ENCODE assay signal across 9 cellular contexts in genomic region chr1:32701421-32701911, GRCh38. TPM values are rescaled to one million over a fixed set of nuclear protein-coding genes. Genes with fewer than 3 reads are reported as not detected.
DNase-seq lines count a peak whose midpoint lies in the region; ATAC-seq and TF ChIP-seq lines count a peak whose summit lies in the region.
"Had no signal": no experiment of that assay in that cellular context is flagged by ENCODE, and none has a peak within 500 bp of the region (broad histone marks: within the 10 kb centered on the region; RNA-seq: fewer than 3 reads in every experiment).

No MANE protein-coding gene starts in this region.

- intact Hi-C loops in dorsolateral prefrontal cortex (cut with DNase I), result no loop called here
- intact Hi-C loops in testis (cut with DNase I; ENCODE audit: low total_unique reads), result no loop called here
- intact Hi-C loops in activated naive CD4-positive, alpha-beta T cell treated with anti-CD3 and anti-CD28 coated beads for 36 hours (cut with micrococcal nuclease), result no loop called here

- H3K27me3 ChIP-seq in Peyer's patch (no peaks in the 10 kb centered on the region), dorsolateral prefrontal cortex (no peaks in the 10 kb centered on the region), testis (no peaks in the 10 kb centered on the region)

- CTCF ChIA-PET in activated naive CD4-positive, alpha-beta T cell treated with anti-CD3 and anti-CD28 coated beads for 36 hours (lab: Charles Lee), result interaction anchor here (1.5 kb wide), 1 partner anchor 72 kb away, joined by 8 read pairs; no protein-coding TSS in a partner anchor

- H3K4me3 ChIP-seq in Peyer's patch (peak overlapping the region in 2 of 4 donors; percentile 62 to 67), dorsolateral prefrontal cortex (peak overlapping the region in 29 of 59 donors; percentile 10 to 85 (median 73)), testis (peak overlapping the region; percentile 69 to 72)

- H3K27ac Mint-ChIP-seq in activated naive CD4-positive, alpha-beta T cell treated with anti-CD3 and anti-CD28 coated beads for 36 hours, result no peak overlapping the region

- H3K36me3 Mint-ChIP-seq in activated naive CD4-positive, alpha-beta T cell treated with anti-CD3 and anti-CD28 coated beads for 36 hours (ENCODE audit: low read depth), result no peaks in the 10 kb centered on the region

- peaks cover 11% of the 10 kb centered on the region for H3K4me1 Mint-ChIP-seq in activated naive CD4-positive, alpha-beta T cell treated with anti-CD3 and anti-CD28 coated beads for 36 hours (ENCODE audit: low read depth)

- H3K36me3 ChIP-seq in Peyer's patch (no peaks in the 10 kb centered on the region), testis (ENCODE audit: low read depth, missing control alignments) (no peaks in the 10 kb centered on the region)

- peak in 1 of 2 donors; percentile 40 for TF ChIP-seq POLR2A in Peyer's patch (IDR thresholded peaks at IDR 0.05)
- no peak for TF ChIP-seq POLR2A in testis (IDR thresholded peaks at IDR 0.05)

- H3K27ac ChIP-seq in Peyer's patch (peak overlapping the region; percentile 47 to 86 (median 75)), dorsolateral prefrontal cortex (peak overlapping the region in 42 of 59 donors; percentile 1 to 95 (median 74)), testis (peak overlapping the region; percentile 53 to 90)

- no peak for TF ChIP-seq CTCF in Peyer's patch (IDR thresholded peaks at IDR 0.05)
- TF ChIP-seq CTCF in dorsolateral prefrontal cortex (IDR thresholded peaks at IDR 0.05 in 54 of 56, conservative IDR thresholded peaks at IDR 0.05 in 2 of 56; ENCODE audit: low read depth in 1 of 56, partially characterized antibody in 56 of 56), result no peak
- TF ChIP-seq CTCF in testis (IDR thresholded peaks at IDR 0.05), result no peak

- H3K4me3 Mint-ChIP-seq in activated naive CD4-positive, alpha-beta T cell treated with anti-CD3 and anti-CD28 coated beads for 36 hours, result no peak overlapping the region

- H3K9me3 Mint-ChIP-seq in activated naive CD4-positive, alpha-beta T cell treated with anti-CD3 and anti-CD28 coated beads for 36 hours, result no peaks in the 10 kb centered on the region

- H3K9me3 ChIP-seq in Peyer's patch (no peaks in the 10 kb centered on the region), testis (no peaks in the 10 kb centered on the region)

- ATAC-seq in HG02970 (IDR thresholded peaks at IDR 0.05; ENCODE audit: low FRiP score, unreplicated experiment), result no peak

- 21 to 24% methylated on average over 3 to 6 of the region's 6 CpGs for WGBS in testis, 2 donors

- DNase-seq in Peyer's patch (peak in 1 of 3 donors; percentile 72), dorsolateral prefrontal cortex (peak in 1 of 10 donors; percentile 21), lung microvascular endothelial cell (ENCODE audit: low read depth in 2 of 2) (peak; percentile 22 to 32), testis (peak; percentile 68), SW 1271 (lab: John Stamatoyannopoulos, UW) (no peak)
- no peak for DNase-seq in stimulated activated CD8-positive, alpha-beta memory T cell treated with anti-CD3 and anti-CD28 coated beads, Interleukin-4, amount 100 ng/mL, for 48 hours
- DNase-seq in activated naive CD4-positive, alpha-beta T cell treated with anti-CD3 and anti-CD28 coated beads for 36 hours, result no peak

- H3K27me3 Mint-ChIP-seq in activated naive CD4-positive, alpha-beta T cell treated with anti-CD3 and anti-CD28 coated beads for 36 hours (ENCODE audit: low read depth), result peaks cover 26% of the 10 kb centered on the region

- H3K4me1 ChIP-seq in Peyer's patch (peaks cover 0 to 18% (median 9%) of the 10 kb centered on the region in 4 donors), testis (peaks cover 30% of the 10 kb centered on the region)

RNA-seq across cellular contexts. Expression of gene SYNC, which starts 1.1 kb away (rescaled TPM):
- total RNA-seq in Peyer's patch (10 to 100 TPM in 1 of 4 donors, 1 to 10 TPM in 3; 8.3 to 19.8 (median 9.2) TPM), dorsolateral prefrontal cortex (1 to 10 TPM; 2.0 to 9.9 (median 5.5) TPM), lung microvascular endothelial cell (11.3 and 13.9 TPM in 2 replicates), testis (10 to 100 TPM in 1 of 2 donors, 1 to 10 TPM in 1; 9.0 to 11.8 TPM)
- polyA plus RNA-seq in testis (ENCODE audit: insufficient read depth, low read depth, low replicate concordance), result 12.4 TPM
- not detected for total RNA-seq in activated naive CD4-positive, alpha-beta T cell treated with anti-CD3 and anti-CD28 coated beads for 36 hours
- total RNA-seq: activated CD8-positive, alpha-beta memory T cell treated with anti-CD3 and anti-CD28 coated beads for 36 hours had no signal

RNA-seq across cellular contexts. Expression of gene RBBP4, which starts 50.5 kb away (rescaled TPM):
- total RNA-seq in Peyer's patch (100 to 1,000 TPM in 3 of 4 donors, 10 to 100 TPM in 1; 72.1 to 172 (median 109) TPM), dorsolateral prefrontal cortex (100 to 1,000 TPM; 115 to 177 (median 148) TPM), lung microvascular endothelial cell (78.7 and 86.3 TPM in 2 replicates), testis (100 to 1,000 TPM; 289 to 296 TPM)
- 344 TPM for polyA plus RNA-seq in testis (ENCODE audit: insufficient read depth, low read depth, low replicate concordance)
- 100 to 1,000 TPM; 381 to 409 TPM for total RNA-seq in activated naive CD4-positive, alpha-beta T cell treated with anti-CD3 and anti-CD28 coated beads for 36 hours

RNA-seq across cellular contexts. Expression of gene ZBTB8OS, which starts 51.1 kb away (rescaled TPM):
- total RNA-seq in Peyer's patch (10 to 100 TPM; 34.7 to 56.2 (median 44.1) TPM), dorsolateral prefrontal cortex (10 to 100 TPM; 31.6 to 70.6 (median 46.7) TPM), lung microvascular endothelial cell (24.6 and 25.8 TPM in 2 replicates), testis (10 to 100 TPM; 37.2 to 43.4 TPM)
- 39.3 TPM for polyA plus RNA-seq in testis (ENCODE audit: insufficient read depth, low read depth, low replicate concordance)
- total RNA-seq in activated naive CD4-positive, alpha-beta T cell treated with anti-CD3 and anti-CD28 coated beads for 36 hours, result 10 to 100 TPM; 53.7 to 56.7 TPM

Comparison
In these comparisons a context has a peak if more than half of its experiments do, and no peak if none do; other contexts are left out.
1. DNase-seq: peak in lung microvascular endothelial cell (2 of 2) and testis (single experiment); none in stimulated activated CD8-positive, alpha-beta memory T cell treated with anti-CD3 and anti-CD28 coated beads, Interleukin-4, amount 100 ng/mL, for 48 hours (single experiment), activated naive CD4-positive, alpha-beta T cell treated with anti-CD3 and anti-CD28 coated beads for 36 hours (single experiment) and SW 1271 (0 of 2).
2. Peak in every context shown above with its lines, with median percentiles within 50 percentile points of each other: H3K27ac ChIP-seq.